In genomic region chr22:48781868-48782267, GRCh38 we compare ENCODE assay signal across 16 cellular contexts.
DNase-seq lines count a peak whose midpoint lies in the region; ATAC-seq and TF ChIP-seq lines count a peak whose summit lies in the region.
"Had no signal": no experiment of that assay in that cellular context is flagged by ENCODE, and none has a peak within 500 bp of the region (broad histone marks: within the 10 kb centered on the region; RNA-seq: fewer than 3 reads in every experiment).

No MANE protein-coding gene starts in this region.

- no peak for ATAC-seq in right cardiac atrium
- ATAC-seq: GM12878, HepG2 had no signal

- no peak overlapping the region for H3K9ac ChIP-seq in endodermal cell (ENCODE audit: extremely low read depth, low read length, poor library complexity, severe bottlenecking)

- BruUV-seq in Caco-2 (replicated peaks; lab: Mats Ljungman, UMichigan), result no TSS peak

- CTCF ChIA-PET in Caco-2 (lab: Charles Lee), result no interaction called here

- H3K4me3 ChIP-seq in left ventricle myocardium inferior (no peak overlapping the region), endodermal cell (ENCODE audit: low read length) (no peak overlapping the region), right cardiac atrium (ENCODE audit: low read length) (no peak overlapping the region), Caco-2 (ENCODE audit: low read depth, low read length) (no peak overlapping the region)
- H3K4me3 ChIP-seq: GM12878 had no signal

- H3K9me3 ChIP-seq in left ventricle myocardium inferior (replicated peaks), result peaks cover 13% of the 10 kb centered on the region
- H3K9me3 ChIP-seq in endodermal cell (ENCODE audit: control insufficient read depth, low read length), result peaks cover 3% of the 10 kb centered on the region
- no peaks in the 10 kb centered on the region for H3K9me3 ChIP-seq in right cardiac atrium (ENCODE audit: control insufficient read depth, low read length)
- no peaks in the 10 kb centered on the region for H3K9me3 ChIP-seq in Caco-2

- H3K36me3 Mint-ChIP-seq in endodermal cell (ENCODE audit: low read depth) (no peaks in the 10 kb centered on the region), nephron progenitor cell (ENCODE audit: low read depth) (no peaks in the 10 kb centered on the region), Caco-2 (ENCODE audit: insufficient read depth, unreplicated experiment) (no peaks in the 10 kb centered on the region)

- TF ChIP-seq CTCF in left ventricle myocardium inferior (IDR thresholded peaks at IDR 0.05; ENCODE audit: borderline replicate concordance) (no peak), endodermal cell (conservative IDR thresholded peaks at IDR 0.05) (no peak), nephron progenitor cell (IDR thresholded peaks at IDR 0.05) (no peak), Caco-2 (IDR thresholded peaks at IDR 0.05; ENCODE audit: insufficient read depth in 1 of 2, low read depth in 1 of 2, low read length in 1 of 2, severe bottlenecking in 1 of 2, unreplicated experiment in 1 of 2) (no peak)

- H3K27ac ChIP-seq in left ventricle myocardium inferior (replicated peaks), result no peak overlapping the region
- H3K27ac ChIP-seq in endodermal cell (ENCODE audit: low read depth, low read length), result no peak overlapping the region
- H3K27ac ChIP-seq in right cardiac atrium (ENCODE audit: low read length), result no peak overlapping the region

- H3K4me1 Mint-ChIP-seq in endodermal cell (no peaks in the 10 kb centered on the region), nephron progenitor cell (no peaks in the 10 kb centered on the region), Caco-2 (ENCODE audit: low read depth, unreplicated experiment) (no peaks in the 10 kb centered on the region)
- H3K4me1 Mint-ChIP-seq: B cell had no signal

- POLR2A ChIA-PET in Caco-2 (lab: Charles Lee), result no interaction called here

- H3K9me3 Mint-ChIP-seq in endodermal cell, result peaks cover 11% of the 10 kb centered on the region
- peaks cover 15% of the 10 kb centered on the region for H3K9me3 Mint-ChIP-seq in nephron progenitor cell
- H3K9me3 Mint-ChIP-seq in Caco-2 (ENCODE audit: unreplicated experiment), result peaks cover 16% of the 10 kb centered on the region
- H3K9me3 Mint-ChIP-seq: CD4-positive, alpha-beta T cell had no signal

- H3K27me3 Mint-ChIP-seq in endodermal cell (ENCODE audit: insufficient read depth) (no peaks in the 10 kb centered on the region), nephron progenitor cell (ENCODE audit: low read depth, poor library complexity) (peaks cover 8% of the 10 kb centered on the region), Caco-2 (ENCODE audit: insufficient read depth, unreplicated experiment) (no peaks in the 10 kb centered on the region)
- H3K27me3 Mint-ChIP-seq: B cell had no signal

- WGBS in endodermal cell (ENCODE audit: insufficient coverage in 1 of 2, insufficient read length in 1 of 2), 2 experiments, result 94 to 97% methylated on average over 11 to 12 of the region's 12 CpGs
- WGBS in right cardiac atrium, result 93% methylated on average over 12 of the region's 12 CpGs

- H3K27ac Mint-ChIP-seq in endodermal cell, result no peak overlapping the region
- no peak overlapping the region for H3K27ac Mint-ChIP-seq in nephron progenitor cell
- no peak overlapping the region for H3K27ac Mint-ChIP-seq in Caco-2 (ENCODE audit: unreplicated experiment)
- H3K27ac Mint-ChIP-seq: B cell; CD4-positive, alpha-beta T cell; HFFc6 had no signal

- DNase-seq in cardiac septum (ENCODE audit: low spot score) (peak; percentile 50), left ventricle myocardium inferior (no peak), endodermal cell (peak; percentile 20), posterior vena cava (ENCODE audit: low spot score) (peak; percentile 61), nephron progenitor cell (no peak), right cardiac atrium (no peak), Caco-2 (no peak)
- DNase-seq: C1 segment of cervical spinal cord; CD4-positive, alpha-beta T cell; DMS79; GOT3; HCEC 1CT; HFFc6 had no signal

- H3K27me3 ChIP-seq in left ventricle myocardium inferior (ENCODE audit: low read depth) (peaks cover 36% of the 10 kb centered on the region), endodermal cell (ENCODE audit: control insufficient read depth, insufficient read depth, low read length, poor library complexity, severe bottlenecking) (no peaks in the 10 kb centered on the region), right cardiac atrium (ENCODE audit: control insufficient read depth, insufficient read depth) (no peaks in the 10 kb centered on the region), Caco-2 (replicated peaks; ENCODE audit: control insufficient read depth, insufficient read depth, low read length) (no peaks in the 10 kb centered on the region)

- no peak overlapping the region for H3K4me3 Mint-ChIP-seq in endodermal cell
- H3K4me3 Mint-ChIP-seq in nephron progenitor cell, result no peak overlapping the region
- H3K4me3 Mint-ChIP-seq in Caco-2 (ENCODE audit: unreplicated experiment), result no peak overlapping the region
- H3K4me3 Mint-ChIP-seq: B cell; CD4-positive, alpha-beta T cell; HFFc6 had no signal

- intact Hi-C loops in cardiac septum (cut with DNase I) (no loop called here), left ventricle myocardium inferior (cut with micrococcal nuclease) (no loop called here), posterior vena cava (cut with DNase I) (no loop called here), right cardiac atrium (cut with DNase I) (no loop called here), Caco-2 (cut with micrococcal nuclease; ENCODE audit: unreplicated experiment) (no loop called here)

- H3K4me1 ChIP-seq in left ventricle myocardium inferior (no peaks in the 10 kb centered on the region), endodermal cell (ENCODE audit: control insufficient read depth, insufficient read depth, low read length) (no peaks in the 10 kb centered on the region), right cardiac atrium (ENCODE audit: control insufficient read depth, insufficient read depth, low read length) (no peaks in the 10 kb centered on the region), Caco-2 (no peaks in the 10 kb centered on the region)

- H3K36me3 ChIP-seq in left ventricle myocardium inferior, result no peaks in the 10 kb centered on the region
- no peaks in the 10 kb centered on the region for H3K36me3 ChIP-seq in endodermal cell (ENCODE audit: control insufficient read depth, insufficient read depth, low read length)
- H3K36me3 ChIP-seq in Caco-2 (ENCODE audit: control insufficient read depth, insufficient read depth, low read length), result no peaks in the 10 kb centered on the region

Comparison
In these comparisons a context has a peak if more than half of its experiments do, and no peak if none do; other contexts are left out.
1. DNase-seq: peak in cardiac septum (single experiment), endodermal cell (single experiment) and posterior vena cava (single experiment); none in left ventricle myocardium inferior (single experiment), nephron progenitor cell (single experiment), right cardiac atrium (0 of 3) and Caco-2 (0 of 2).